1 cellular context compared by ENCODE assay signal in genomic region chr7:47572939-47573757, GRCh38.
TF ChIP-seq lines count a peak whose summit lies in the region.

No MANE protein-coding gene starts in this region.

TF ChIP-seq in HepG2, 621 proteins besides CTCF, POLR2A, EP300 and RAD21 (continued from another document):
- TF ChIP-seq CSRNP1 (CRISPR knock-in tag; IDR thresholded peaks at IDR 0.05): 0 out of 2 replicates have a peak, but pooled peaks have one; percentile 36
- TF ChIP-seq USF2 (IDR thresholded peaks at IDR 0.05; ENCODE audit: low read depth, low read length): peak; percentile 39; the same call in 1 of the 2 replicates
- peak; percentile 76; the same call in 1 of the 2 replicates for TF ChIP-seq USF2 (CRISPR knock-in tag; IDR thresholded peaks at IDR 0.05; ENCODE audit: borderline replicate concordance)
- TF ChIP-seq PATZ1 (CRISPR knock-in tag; IDR thresholded peaks at IDR 0.05): 0 out of 2 replicates have a peak, but pooled peaks have one; percentile 16
- TF ChIP-seq SAP130 (CRISPR knock-in tag; IDR thresholded peaks at IDR 0.05; ENCODE audit: low read depth): peak; percentile 38
- no peak for TF ChIP-seq POGK (CRISPR knock-in tag; conservative IDR thresholded peaks at IDR 0.05)
- no peak for TF ChIP-seq ZNF572 (CRISPR knock-in tag; IDR thresholded peaks at IDR 0.05)
- 0 out of 2 replicates have a peak, but pooled peaks have one; percentile 31 for TF ChIP-seq ZNF891 (CRISPR knock-in tag; IDR thresholded peaks at IDR 0.05)
- TF ChIP-seq SNAPC2 (CRISPR knock-in tag; IDR thresholded peaks at IDR 0.05): 0 out of 2 replicates have a peak, but pooled peaks have one; percentile 58
- peak; percentile 19; the same call in 1 of the 2 replicates for TF ChIP-seq ARID4A (CRISPR knock-in tag; IDR thresholded peaks at IDR 0.05; ENCODE audit: borderline replicate concordance)
- peak; percentile 40; the same call in 1 of the 2 replicates for TF ChIP-seq MYC (CRISPR knock-in tag; IDR thresholded peaks at IDR 0.05; ENCODE audit: borderline replicate concordance)
- peak; percentile 5; the same call in 1 of the 2 replicates for TF ChIP-seq ATF7-NPFF (CRISPR knock-in tag; IDR thresholded peaks at IDR 0.05; ENCODE audit: low read depth)
- TF ChIP-seq U2AF1 (optimal IDR thresholded peaks at IDR 0.05; ENCODE audit: low read depth, low read length): no peak
- TF ChIP-seq TMF1 (CRISPR knock-in tag; IDR thresholded peaks at IDR 0.05; ENCODE audit: low read depth): no peak
- TF ChIP-seq MNT (IDR thresholded peaks at IDR 0.05): peak; percentile 58
- TF ChIP-seq ZNF672 (CRISPR knock-in tag; IDR thresholded peaks at IDR 0.05): no peak
- TF ChIP-seq TFE3 (CRISPR knock-in tag; IDR thresholded peaks at IDR 0.05): peak; percentile 33; the same call in 1 of the 2 replicates
- TF ChIP-seq RARA (CRISPR knock-in tag; IDR thresholded peaks at IDR 0.05): 0 out of 2 replicates have a peak, but pooled peaks have one; percentile 11
